ENCODE assay signal across 9 cellular contexts in genomic region chr20:10936786-10937185, GRCh38.
"Had no signal": no experiment of that assay in that cellular context is flagged by ENCODE, and none has a peak within 500 bp of the region (broad histone marks: within the 10 kb centered on the region; RNA-seq: fewer than 3 reads in every experiment).

No MANE protein-coding gene starts in this region.

- H3K27me3 Mint-ChIP-seq: IgD-negative memory B cell had no signal

- H3K27ac Mint-ChIP-seq: HFFc6, IgD-negative memory B cell had no signal

- H3K4me1 ChIP-seq: HAP-1 had no signal

- DNase-seq: GM23248, GOT3, H7, HFFc6, KBM-7 had no signal

- H3K27ac ChIP-seq: GM23248, HL-60 had no signal

- H3K9me3 ChIP-seq: HAP-1 had no signal

- H3K9me3 Mint-ChIP-seq: HFFc6 had no signal

- H3K4me3 Mint-ChIP-seq: HFFc6, IgD-negative memory B cell had no signal

- ATAC-seq: HCT116 had no signal

- H3K4me3 ChIP-seq: GM23248, HAP-1 had no signal

- H3K36me3 ChIP-seq: HAP-1 had no signal
